Comparison of ENCODE assay signal across 11 cellular contexts in the genomic region with DNA sequence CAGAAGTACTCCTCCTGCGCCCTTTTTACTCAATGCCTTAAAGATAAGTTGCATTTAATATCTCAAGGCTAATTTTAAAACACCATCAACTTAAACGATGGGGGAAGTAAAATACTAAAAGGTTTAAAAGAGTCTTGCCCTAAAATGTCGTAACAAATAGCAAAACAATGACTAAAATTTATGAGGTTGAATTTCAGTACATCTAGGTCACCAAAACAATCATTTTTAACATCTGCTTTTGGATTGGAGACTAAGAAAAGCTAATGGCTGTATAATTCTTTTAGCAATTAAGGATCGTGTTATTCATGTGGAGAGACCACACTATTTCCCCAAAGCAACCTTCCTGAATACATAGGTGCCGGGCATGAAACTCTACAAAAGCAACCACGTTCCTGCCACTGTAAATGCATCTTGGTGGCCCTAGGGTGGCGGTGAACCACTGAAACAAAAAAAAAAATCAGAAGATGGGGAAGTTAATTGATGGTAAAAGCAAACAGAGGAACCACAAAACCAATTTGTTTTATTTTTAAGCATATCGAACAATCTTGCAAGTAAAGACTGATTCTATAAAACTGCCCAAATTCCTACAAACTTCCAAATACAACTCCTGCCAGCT. TPM values are rescaled to one million over a fixed set of nuclear protein-coding genes. Genes with fewer than 3 reads are reported as not detected.
DNase-seq lines count a peak whose midpoint lies in the region; ATAC-seq, FAIRE-seq and TF ChIP-seq lines count a peak whose summit lies in the region.
"Had no signal": no experiment of that assay in that cellular context is flagged by ENCODE, and none has a peak within 500 bp of the region (broad histone marks: within the 10 kb centered on the region; RNA-seq: fewer than 3 reads in every experiment).

No MANE protein-coding gene starts in this region.

- H2AFZ ChIP-seq in GM12878 (ENCODE audit: control insufficient read depth, low read depth, low read length) = no peak overlapping the region

- no peak overlapping the region for H3K4me3 ChIP-seq in HUES64 (ENCODE audit: low read length)
- peak overlapping the region; percentile 38 for H3K4me3 ChIP-seq in GM12878
- H3K4me3 ChIP-seq: HAP-1, upper lobe of right lung had no signal

- no peaks in the 10 kb centered on the region for H3K27me3 ChIP-seq in HUES64 (ENCODE audit: insufficient read depth, low read length)
- H3K27me3 ChIP-seq in GM12878 (replicated peaks in 1 of 2; ENCODE audit: control insufficient read depth in 2 of 2, insufficient read depth in 2 of 2, low read length in 1 of 2) = no peaks in the 10 kb centered on the region
- H3K27me3 ChIP-seq: upper lobe of right lung had no signal

- peak; percentile 36 for DNase-seq in GM03348 (ENCODE audit: low spot score)
- peak; percentile 50 for DNase-seq in GM12878 (ENCODE audit: low read depth, low spot score)
- no peak for DNase-seq in neural crest cell (ENCODE audit: low read depth, low spot score)
- DNase-seq in SHP77 treated with DMSO at 0.1 percent for 48 hours (lab: John Stamatoyannopoulos, UW) = no peak
- DNase-seq in NCI-H510A (lab: John Stamatoyannopoulos, UW) = no peak
- DNase-seq in sciatic nerve (ENCODE audit: low spot score) = no peak
- no peak for DNase-seq in activated effector memory CD4-positive, alpha-beta T cell treated with Interleukin-2 at 50 U/mL for 16 hours
- DNase-seq: upper lobe of right lung had no signal

- H3K4me1 Mint-ChIP-seq in neural crest cell = peaks cover 47% of the 10 kb centered on the region

- FAIRE-seq in GM12878 (lab: Jason Lieb, UNC) = no peak

- H3K9ac ChIP-seq in HUES64 (ENCODE audit: low read depth, low read length) (no peak overlapping the region), GM12878 (ENCODE audit: control insufficient read depth, insufficient read depth, low read length) (no peak overlapping the region)

- TF ChIP-seq CTCF in GM12878 (IDR thresholded peaks at IDR 0.05 in 2 of 3, conservative IDR thresholded peaks at IDR 0.05 in 1 of 3; ENCODE audit: control insufficient read depth in 2 of 3, extremely low read depth in 1 of 3, insufficient read depth in 1 of 3, low read depth in 3 of 3, low read length in 3 of 3) = no peak; a peak in 1 of 6 replicates
- TF ChIP-seq CTCF in neural crest cell (conservative IDR thresholded peaks at IDR 0.05) = no peak

- BruUV-seq in GM12878 (replicated peaks; lab: Mats Ljungman, UMichigan) = no TSS peak

- H3K27ac ChIP-seq in HUES64 (ENCODE audit: low read depth, low read length) = peak overlapping the region; percentile 47
- H3K27ac ChIP-seq in GM12878 (ENCODE audit: control insufficient read depth, insufficient read depth) = peak overlapping the region; percentile 86
- H3K27ac ChIP-seq: upper lobe of right lung had no signal

- intact Hi-C loops in GM12878 (cut with micrococcal nuclease; ENCODE audit: unreplicated experiment) = no loop called here
- intact Hi-C loops in sciatic nerve (cut with DNase I) = no loop called here

- no peaks in the 10 kb centered on the region for H3K27me3 Mint-ChIP-seq in neural crest cell (ENCODE audit: low read depth)

- H3K4me3 Mint-ChIP-seq in neural crest cell = peak overlapping the region; percentile 13

- SMC1A ChIA-PET in GM12878 (lab: Charles Lee; ENCODE audit: uncharacterized antibody, unreplicated experiment) = interaction anchor here (0.8 to 1.5 kb wide), 9 partner anchors 9 to 71 kb away, joined by 3 to 6 read pairs (median 5); no protein-coding TSS in a partner anchor

- ATAC-seq in GM12878 (peak; percentile 67), sciatic nerve (no peak)

- peaks cover 38% of the 10 kb centered on the region for H3K4me1 ChIP-seq in HUES64 (ENCODE audit: insufficient read depth, low read length)
- peaks cover 71% of the 10 kb centered on the region for H3K4me1 ChIP-seq in GM12878 (ENCODE audit: control insufficient read depth, insufficient read depth, low read length)

- H3K4me2 ChIP-seq in GM12878 (ENCODE audit: control insufficient read depth, insufficient read depth) = peak overlapping the region; percentile 85

- 95% methylated on average over 6 of the region's 8 CpGs for WGBS in HUES64
- WGBS in GM12878 (ENCODE audit: insufficient coverage, insufficient replicate concordance, low lambda C conversion rate, missing lambda C conversion rate) = 19% methylated on average over 8 of the region's 8 CpGs

- CTCF ChIA-PET in GM12878 (lab: Yijun Ruan, JAX) = interaction anchor here (0.8 to 2.0 kb wide), 8 partner anchors 9 to 110 kb away, joined by 3 to 9 read pairs (median 4); no protein-coding TSS in a partner anchor

- no peak overlapping the region for H3K27ac Mint-ChIP-seq in neural crest cell (ENCODE audit: unreplicated experiment)

- H4K20me1 ChIP-seq in GM12878 (ENCODE audit: control insufficient read depth, insufficient read depth) = no peaks in the 10 kb centered on the region; the same call in 1 of the 2 replicates

- in situ Hi-C loops in GM12878 (cut with MboI) = no loop called here

- no peak for TF ChIP-seq POLR2A in GM12878 (IDR thresholded peaks at IDR 0.05; ENCODE audit: low read depth, low read length)

- H3K36me3 ChIP-seq in HUES64 (ENCODE audit: insufficient read depth, low read length) = peaks cover 8% of the 10 kb centered on the region; the same call in 1 of the 2 replicates
- H3K36me3 ChIP-seq in GM12878 (ENCODE audit: control insufficient read depth in 2 of 2, insufficient read depth in 2 of 2, low read length in 1 of 2) = peaks cover 0 to 3% of the 10 kb centered on the region in 2 experiments; a peak in 3 of 4 replicates
- H3K36me3 ChIP-seq: HAP-1, upper lobe of right lung had no signal

- H3K9me3 ChIP-seq in HUES64 (ENCODE audit: insufficient read depth, low read depth, low read length) (no peaks in the 10 kb centered on the region), GM12878 (replicated peaks; ENCODE audit: control insufficient read depth, insufficient read depth, low read length) (no peaks in the 10 kb centered on the region)
- H3K9me3 ChIP-seq: HAP-1, upper lobe of right lung had no signal

- POLR2A ChIA-PET in GM12878 (lab: Charles Lee) = interaction anchor here (0.7 to 2.5 kb wide), 3 partner anchors 8 to 30 kb away, joined by 3 to 16 read pairs (median 4); no protein-coding TSS in a partner anchor

- 0 out of 4 replicates have a peak, but pooled peaks of 1 of the 2 experiments have one; percentile 34 for TF ChIP-seq EP300 in GM12878 (IDR thresholded peaks at IDR 0.05; ENCODE audit: borderline replicate concordance in 1 of 2, control insufficient read depth in 1 of 2, low read depth in 2 of 2, low read length in 2 of 2)

- TF ChIP-seq RAD21 in GM12878 (IDR thresholded peaks at IDR 0.05; ENCODE audit: insufficient read depth, low read depth, low read length) = peak; percentile 15; the same call in 1 of the 2 replicates

- RAD21 ChIA-PET in GM12878 (lab: Charles Lee; ENCODE audit: unreplicated experiment) = interaction anchor here (1.2 to 2.9 kb wide), 3 partner anchors 16 to 45 kb away, joined by 3 to 7 read pairs (median 5); no protein-coding TSS in a partner anchor

- H3K79me2 ChIP-seq in GM12878 (ENCODE audit: control insufficient read depth, insufficient read depth, low read length) = peaks cover 93% of the 10 kb centered on the region

- no peaks in the 10 kb centered on the region for H3K9me3 Mint-ChIP-seq in neural crest cell

- no peaks in the 10 kb centered on the region for H3K36me3 Mint-ChIP-seq in neural crest cell (ENCODE audit: low read depth)

RNA-seq across cellular contexts. Expression of a gene that starts 45.8 kb away (rescaled TPM):
- polyA plus RNA-seq in HUES64 (2013, experiment 1 of 2) = 83.2 TPM
- 73.5 TPM for polyA plus RNA-seq in HUES64 (2013, experiment 2 of 2)
- total RNA-seq in GM12878 (2013; cell fraction: nucleolus; rRNA removed) = 266 and 277 TPM in 2 replicates
- 78.6 and 82.0 TPM in 2 replicates for total RNA-seq in GM12878 (2014; rRNA removed)
- total RNA-seq in GM12878 (2014; rRNA removed; fragmentation: Illumina TruSeq; extraction: Trizol) = 64.2 and 64.9 TPM in 2 replicates
- 106 and 108 TPM in 2 replicates for total RNA-seq in GM12878 (2021)
- 31.3 TPM for polyA plus RNA-seq in GM12878 (2011; ENCODE audit: low read depth)
- 128 and 130 TPM in 2 replicates for polyA plus RNA-seq in GM12878 (2011; rRNA removed)
- 83.8 and 85.4 TPM in 2 replicates for polyA plus RNA-seq in GM12878 (2011; cell fraction: cytosol; rRNA removed)
- polyA plus RNA-seq in GM12878 (2011; cell fraction: nucleus; rRNA removed) = 169 and 191 TPM in 2 replicates
- 42.3 and 44.9 TPM in 2 replicates for polyA plus RNA-seq in GM12878 (2012)
- 73.1 and 77.8 TPM in 2 replicates for polyA plus RNA-seq in GM12878 (2014; fragmentation: Illumina TruSeq; extraction: Trizol)
- 10 to 100 TPM; 35.3 to 41.5 TPM for polyA plus RNA-seq in GM12878 (2014; fragmentation: Nextera tagmentation; extraction: Ambion mirVana)
- polyA plus RNA-seq in GM12878 (2014; rRNA removed) = 83.8 and 92.9 TPM in 2 replicates
- polyA plus RNA-seq in GM12878 (2016; fragmentation: Nextera tagmentation; extraction: Ambion mirVana) = 100 to 1,000 TPM; 108 to 109 TPM
- 158 and 170 TPM in 2 replicates for polyA minus RNA-seq in GM12878 (2011; rRNA and poly(A)+ RNA removed)
- 49.4 and 74.5 TPM in 2 replicates for polyA minus RNA-seq in GM12878 (2011; cell fraction: cytosol; rRNA and poly(A)+ RNA removed)
- polyA minus RNA-seq in GM12878 (2011; cell fraction: nucleus; rRNA and poly(A)+ RNA removed) = 75.3 and 124 TPM in 2 replicates
- total RNA-seq in neural crest cell = 176 and 180 TPM in 2 replicates
- total RNA-seq in sciatic nerve = 113 TPM

RNA-seq across cellular contexts. Expression of a gene that starts 58.2 kb away (rescaled TPM):
- not detected for polyA plus RNA-seq in HUES64 (2013, experiment 1 of 2)
- polyA plus RNA-seq in HUES64 (2013, experiment 2 of 2) = not detected
- not detected in 2 replicates for total RNA-seq in GM12878 (2013; cell fraction: nucleolus; rRNA removed)
- total RNA-seq in GM12878 (2014; rRNA removed) (0.23 and 0.27 TPM in 2 replicates), GM12878 (2014; rRNA removed; fragmentation: Illumina TruSeq; extraction: Trizol) (0.09 and 0.13 TPM in 2 replicates), GM12878 (2021) (0.15 and 0.27 TPM in 2 replicates), neural crest cell (0.16 and 0.50 TPM in 2 replicates), sciatic nerve (4.9 TPM)
- polyA plus RNA-seq in GM12878 (2011; ENCODE audit: low read depth) = not detected
- polyA plus RNA-seq in GM12878 (2011; rRNA removed) (0.08 and 0.09 TPM in 2 replicates), GM12878 (2014; fragmentation: Illumina TruSeq; extraction: Trizol) (not detected in 2 replicates), GM12878 (2014; fragmentation: Nextera tagmentation; extraction: Ambion mirVana) (not detected), GM12878 (2014; rRNA removed) (0.28 TPM in 1 of 2 replicates, not detected in the other), GM12878 (2016; fragmentation: Nextera tagmentation; extraction: Ambion mirVana) (not detected)
- 0.07 TPM in 1 of 2 replicates, not detected in the other for polyA plus RNA-seq in GM12878 (2011; cell fraction: cytosol; rRNA removed)
- polyA plus RNA-seq in GM12878 (2011; cell fraction: nucleus; rRNA removed) = 0.23 and 0.48 TPM in 2 replicates
- polyA plus RNA-seq in GM12878 (2012) = 0.08 and 0.91 TPM in 2 replicates
- polyA minus RNA-seq in GM12878 (2011; rRNA and poly(A)+ RNA removed) = 0.31 TPM in 1 of 2 replicates, not detected in the other
- polyA minus RNA-seq in GM12878 (2011; cell fraction: cytosol; rRNA and poly(A)+ RNA removed) = not detected in 2 replicates
- polyA minus RNA-seq in GM12878 (2011; cell fraction: nucleus; rRNA and poly(A)+ RNA removed) = 0.12 and 1.1 TPM in 2 replicates
- total RNA-seq: HT1080 had no signal

RNA-seq across cellular contexts. Expression of a gene that starts 58.3 kb away (rescaled TPM):
- polyA plus RNA-seq in HUES64 (2013, experiment 1 of 2) = 42.3 TPM
- 45.5 TPM for polyA plus RNA-seq in HUES64 (2013, experiment 2 of 2)
- 33.7 and 39.6 TPM in 2 replicates for total RNA-seq in GM12878 (2013; cell fraction: nucleolus; rRNA removed)
- total RNA-seq in GM12878 (2014; rRNA removed) = 98.7 and 99.7 TPM in 2 replicates
- total RNA-seq in GM12878 (2014; rRNA removed; fragmentation: Illumina TruSeq; extraction: Trizol) = 41.2 and 44.2 TPM in 2 replicates
- 59.1 and 59.7 TPM in 2 replicates for total RNA-seq in GM12878 (2021)
- 30.0 TPM for polyA plus RNA-seq in GM12878 (2011; ENCODE audit: low read depth)
- polyA plus RNA-seq in GM12878 (2011; rRNA removed) = 45.5 and 50.3 TPM in 2 replicates
- 57.0 and 73.0 TPM in 2 replicates for polyA plus RNA-seq in GM12878 (2011; cell fraction: cytosol; rRNA removed)
- 20.5 and 25.5 TPM in 2 replicates for polyA plus RNA-seq in GM12878 (2011; cell fraction: nucleus; rRNA removed)
- polyA plus RNA-seq in GM12878 (2012) = 43.0 and 46.9 TPM in 2 replicates
- 57.2 and 59.2 TPM in 2 replicates for polyA plus RNA-seq in GM12878 (2014; fragmentation: Illumina TruSeq; extraction: Trizol)
- 10 to 100 TPM; 12.0 to 26.1 TPM for polyA plus RNA-seq in GM12878 (2014; fragmentation: Nextera tagmentation; extraction: Ambion mirVana)
- polyA plus RNA-seq in GM12878 (2014; rRNA removed) = 106 and 112 TPM in 2 replicates
- 100 to 1,000 TPM; 108 to 116 TPM for polyA plus RNA-seq in GM12878 (2016; fragmentation: Nextera tagmentation; extraction: Ambion mirVana)
- 19.2 and 21.4 TPM in 2 replicates for polyA minus RNA-seq in GM12878 (2011; rRNA and poly(A)+ RNA removed)
- polyA minus RNA-seq in GM12878 (2011; cell fraction: cytosol; rRNA and poly(A)+ RNA removed) = 11.9 and 12.3 TPM in 2 replicates
- 10.9 and 14.8 TPM in 2 replicates for polyA minus RNA-seq in GM12878 (2011; cell fraction: nucleus; rRNA and poly(A)+ RNA removed)
- 41.8 and 47.0 TPM in 2 replicates for total RNA-seq in neural crest cell
- 31.3 TPM for total RNA-seq in sciatic nerve

Comparison
In these comparisons a context has a peak if more than half of its experiments do, and no peak if none do; other contexts are left out.
1. DNase-seq: peak in GM03348 (single experiment) and GM12878 (single experiment); none in neural crest cell (single experiment), SHP77 treated with DMSO at 0.1 percent for 48 hours (single experiment), NCI-H510A (single experiment), sciatic nerve (single experiment) and activated effector memory CD4-positive, alpha-beta T cell treated with Interleukin-2 at 50 U/mL for 16 hours (single experiment).